Comparison of ENCODE assay signal across 18 cellular contexts in genomic region chr11:83711035-83711630, GRCh38.
DNase-seq lines count a peak whose midpoint lies in the region; ATAC-seq and TF ChIP-seq lines count a peak whose summit lies in the region.
"Had no signal": no experiment of that assay in that cellular context is flagged by ENCODE, and none has a peak within 500 bp of the region (broad histone marks: within the 10 kb centered on the region; RNA-seq: fewer than 3 reads in every experiment).

No MANE protein-coding gene starts in this region.

- no peak for TF ChIP-seq POLR2A in HCT116 (IDR thresholded peaks at IDR 0.05; ENCODE audit: borderline replicate concordance, extremely low read depth, insufficient read depth, insufficient read length)
- no peak for TF ChIP-seq POLR2A in erythroblast (IDR thresholded peaks at IDR 0.05; ENCODE audit: low read length)

- H3K4me3 Mint-ChIP-seq in Caco-2 (ENCODE audit: unreplicated experiment), result peak overlapping the region; percentile 34
- H3K4me3 Mint-ChIP-seq in WTC11, result no peak overlapping the region

- peak; percentile 91 for DNase-seq in Caco-2
- DNase-seq in HCT116 (ENCODE audit: low read depth, low spot score), result no peak
- DNase-seq in WTC11 (ENCODE audit: low spot score), result no peak
- DNase-seq in mesendoderm, result peak; percentile 75
- no peak for DNase-seq in 8988T
- DNase-seq in upper lobe of right lung, result no peak
- DNase-seq in erythroblast (lab: John Stamatoyannopoulos, UW), result no peak
- DNase-seq: AML-193, DMS53, MG63, NCI-H1092 treated with DMSO at 0.1 percent for 48 hours, NCI-H1694 treated with DMSO at 0.1 percent for 48 hours, NCI-H446, NCI-H748 treated with DMSO at 0.1 percent for 48 hours, Peyer's patch, SHP77 had no signal

- H3K27me3 Mint-ChIP-seq in Caco-2 (ENCODE audit: insufficient read depth, unreplicated experiment) (no peaks in the 10 kb centered on the region), WTC11 (ENCODE audit: low read depth) (no peaks in the 10 kb centered on the region)

- H3K18ac ChIP-seq in mesendoderm (ENCODE audit: low read length), result no peak overlapping the region

- no peak overlapping the region for H4K8ac ChIP-seq in mesendoderm (ENCODE audit: low read depth, low read length)

- TF ChIP-seq CTCF in Caco-2 (IDR thresholded peaks at IDR 0.05; ENCODE audit: insufficient read depth in 1 of 2, low read depth in 1 of 2, low read length in 1 of 2, severe bottlenecking in 1 of 2, unreplicated experiment in 1 of 2) (peak; percentile 58 to 74), HCT116 (IDR thresholded peaks at IDR 0.05 in 2 of 3, conservative IDR thresholded peaks at IDR 0.05 in 1 of 3; ENCODE audit: borderline replicate concordance in 1 of 3, insufficient read depth in 1 of 3, low read depth in 2 of 3, low read length in 2 of 3) (no peak), WTC11 (IDR thresholded peaks at IDR 0.05) (no peak), upper lobe of right lung (IDR thresholded peaks at IDR 0.05) (no peak)

- peaks cover 18% of the 10 kb centered on the region for H3K36me3 Mint-ChIP-seq in Caco-2 (ENCODE audit: insufficient read depth, unreplicated experiment)
- H3K36me3 Mint-ChIP-seq in WTC11, result peaks cover 5% of the 10 kb centered on the region

- H3K27ac Mint-ChIP-seq in Caco-2 (ENCODE audit: unreplicated experiment) (peak overlapping the region; percentile 91), WTC11 (no peak overlapping the region)

- no peaks in the 10 kb centered on the region for H4K20me1 ChIP-seq in HCT116 (ENCODE audit: insufficient read depth)

- no peaks in the 10 kb centered on the region for H3K36me3 ChIP-seq in Caco-2 (ENCODE audit: control insufficient read depth, insufficient read depth, low read length)
- no peaks in the 10 kb centered on the region for H3K36me3 ChIP-seq in HCT116 (ENCODE audit: control insufficient read depth in 1 of 2, insufficient read depth in 2 of 2, low read length in 2 of 2)
- H3K36me3 ChIP-seq in mesendoderm (ENCODE audit: control insufficient read depth, insufficient read depth, low read length), result no peaks in the 10 kb centered on the region
- no peaks in the 10 kb centered on the region for H3K36me3 ChIP-seq in upper lobe of right lung
- H3K36me3 ChIP-seq: MG63, Peyer's patch had no signal

- H2BK5ac ChIP-seq in mesendoderm (ENCODE audit: low read length), result no peak overlapping the region

- no peak overlapping the region for H3K56ac ChIP-seq in mesendoderm (ENCODE audit: low read length)

- no peak for TF ChIP-seq RAD21 in HCT116 (IDR thresholded peaks at IDR 0.05; ENCODE audit: low read depth)

- H2AK5ac ChIP-seq in mesendoderm (ENCODE audit: low read length), result no peak overlapping the region

- no peak overlapping the region for H3K4ac ChIP-seq in mesendoderm (ENCODE audit: low read depth, low read length)

- POLR2A ChIA-PET in Caco-2 (lab: Charles Lee) (interaction anchor here (0.6 to 1.3 kb wide), 5 partner anchors 13 to 425 kb away, joined by 3 to 9 read pairs (median 7); partner anchors contain the start of gene CCDC90B), HCT116 (lab: Charles Lee) (no interaction called here), WTC11 (lab: Charles Lee) (no interaction called here)

- H3K9me3 ChIP-seq in Caco-2 (no peaks in the 10 kb centered on the region), HCT116 (ENCODE audit: control insufficient read depth in 1 of 2, insufficient read depth in 1 of 2, low read depth in 1 of 2, low read length in 2 of 2) (no peaks in the 10 kb centered on the region), upper lobe of right lung (no peaks in the 10 kb centered on the region)
- H3K9me3 ChIP-seq: MG63, Peyer's patch had no signal

- no peak overlapping the region for H3K27ac ChIP-seq in HCT116 (ENCODE audit: low read depth, low read length)
- no peak overlapping the region for H3K27ac ChIP-seq in mesendoderm (ENCODE audit: low read depth, low read length)
- H3K27ac ChIP-seq in upper lobe of right lung, result no peak overlapping the region
- H3K27ac ChIP-seq: HL-60, Peyer's patch had no signal

- H3K27me3 ChIP-seq in Caco-2 (replicated peaks; ENCODE audit: control insufficient read depth, insufficient read depth, low read length) (no peaks in the 10 kb centered on the region), HCT116 (ENCODE audit: insufficient read depth, low read length) (peaks cover 12% of the 10 kb centered on the region; the same call in 1 of the 2 replicates), mesendoderm (ENCODE audit: insufficient read depth, low read length, poor library complexity) (no peaks in the 10 kb centered on the region), upper lobe of right lung (no peaks in the 10 kb centered on the region)
- H3K27me3 ChIP-seq: MG63, Peyer's patch had no signal

- no peaks in the 10 kb centered on the region for H3K9me2 ChIP-seq in HCT116 (ENCODE audit: insufficient read depth)

- H2AFZ ChIP-seq in HCT116 (ENCODE audit: low read depth, low read length, poor library complexity, severe bottlenecking), result no peak overlapping the region

- H3K23ac ChIP-seq in mesendoderm (ENCODE audit: low read length), result no peak overlapping the region

- H3K4me1 ChIP-seq in Caco-2, result peaks cover 71% of the 10 kb centered on the region
- no peaks in the 10 kb centered on the region for H3K4me1 ChIP-seq in HCT116 (ENCODE audit: control insufficient read depth in 1 of 2, insufficient read depth in 2 of 2, low read length in 2 of 2)
- peaks cover 4% of the 10 kb centered on the region for H3K4me1 ChIP-seq in mesendoderm (ENCODE audit: control insufficient read depth, low read depth, low read length)
- no peaks in the 10 kb centered on the region for H3K4me1 ChIP-seq in upper lobe of right lung
- H3K4me1 ChIP-seq: Peyer's patch had no signal

- peak; percentile 34; the same call in 1 of the 2 replicates for ATAC-seq in HCT116
- peak; percentile 75 for ATAC-seq in WTC11
- no peak for ATAC-seq in upper lobe of right lung
- no peak for ATAC-seq in GM18867 (IDR thresholded peaks at IDR 0.05; ENCODE audit: unreplicated experiment)

- no peak overlapping the region for H3K9ac ChIP-seq in HCT116 (ENCODE audit: low read length)
- no peak overlapping the region for H3K9ac ChIP-seq in mesendoderm (ENCODE audit: low read length)

- H3K79me2 ChIP-seq in HCT116 (ENCODE audit: insufficient read depth, low read length) (no peaks in the 10 kb centered on the region), mesendoderm (ENCODE audit: control insufficient read depth, insufficient read depth, low read length) (no peaks in the 10 kb centered on the region)

- no peak overlapping the region for H2BK120ac ChIP-seq in mesendoderm (ENCODE audit: low read depth, low read length)

- RAD21 ChIA-PET in HCT116 (lab: Charles Lee; ENCODE audit: low non-redundant PET in 1 of 2, low total read pairs in 2 of 2, uncharacterized antibody in 2 of 2, unreplicated experiment in 2 of 2), result no interaction called here

- H2BK15ac ChIP-seq in mesendoderm (replicated peaks; ENCODE audit: low read depth), result no peak overlapping the region

- H3K79me1 ChIP-seq in mesendoderm (ENCODE audit: low read length), result no peaks in the 10 kb centered on the region

- intact Hi-C loops in Caco-2 (cut with micrococcal nuclease; ENCODE audit: unreplicated experiment) (loop anchor here (1.0 to 10.0 kb wide), 9 partner anchors 13 to 636 kb away; partner anchors contain the start of genes CCDC90B and RAB30), HCT116 (cut with micrococcal nuclease) (no loop called here), upper lobe of right lung (cut with DNase I) (no loop called here)

- H4K5ac ChIP-seq in mesendoderm (ENCODE audit: low read length), result no peak overlapping the region

- H3K9me3 Mint-ChIP-seq in Caco-2 (ENCODE audit: unreplicated experiment) (peaks cover 30% of the 10 kb centered on the region), WTC11 (no peaks in the 10 kb centered on the region)

- no peak overlapping the region for H3K4me3 ChIP-seq in Caco-2 (ENCODE audit: low read depth, low read length)
- H3K4me3 ChIP-seq in HCT116 (replicated peaks in 1 of 2; ENCODE audit: low read depth in 1 of 2, low read length in 2 of 2), result no peak overlapping the region
- no peak overlapping the region for H3K4me3 ChIP-seq in mesendoderm (ENCODE audit: low read length)
- no peak overlapping the region for H3K4me3 ChIP-seq in upper lobe of right lung
- H3K4me3 ChIP-seq: MG63, Peyer's patch had no signal

- BruUV-seq in Caco-2 (replicated peaks; lab: Mats Ljungman, UMichigan) (no TSS peak), HCT116 (replicated peaks; lab: Mats Ljungman, UMichigan) (no TSS peak)

- WGBS in mesendoderm (ENCODE audit: extremely low coverage, insufficient coverage, low lambda C conversion rate), result no CpG with 5 or more reads among the region's 5 CpGs

- H3K4me2 ChIP-seq in HCT116 (ENCODE audit: low read length) (no peak overlapping the region), mesendoderm (ENCODE audit: low read length) (no peak overlapping the region)

- H3K4me1 Mint-ChIP-seq in Caco-2 (ENCODE audit: low read depth, unreplicated experiment) (peaks cover 68% of the 10 kb centered on the region), WTC11 (0 out of 2 replicates have a peak, but pooled peaks cover 4% of the 10 kb centered on the region)

- CTCF ChIA-PET in Caco-2 (lab: Charles Lee) (interaction anchor here (0.6 to 2.2 kb wide), 13 partner anchors 9 to 418 kb away, joined by 3 to 34 read pairs (median 5); no protein-coding TSS in a partner anchor), HCT116 (lab: Charles Lee) (no interaction called here), WTC11 (lab: Charles Lee) (interaction anchor here (0.5 to 1.1 kb wide), 4 partner anchors 10 to 418 kb away, joined by 3 read pairs; no protein-coding TSS in a partner anchor)

TF ChIP-seq in HCT116, 20 proteins besides CTCF, POLR2A, EP300 and RAD21 (continues in another document):
- no peak for TF ChIP-seq CBX3 (IDR thresholded peaks at IDR 0.05; ENCODE audit: low read depth)
- TF ChIP-seq TCF7L2 (IDR thresholded peaks at IDR 0.05; ENCODE audit: borderline replicate concordance, extremely low read depth, insufficient read depth, insufficient read length), result no peak
- TF ChIP-seq, protein P1, sequence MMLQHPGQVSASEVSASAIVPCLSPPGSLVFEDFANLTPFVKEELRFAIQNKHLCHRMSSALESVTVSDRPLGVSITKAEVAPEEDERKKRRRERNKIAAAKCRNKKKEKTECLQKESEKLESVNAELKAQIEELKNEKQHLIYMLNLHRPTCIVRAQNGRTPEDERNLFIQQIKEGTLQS (IDR thresholded peaks at IDR 0.05), result no peak
- no peak for TF ChIP-seq EZH2phosphoT487 (IDR thresholded peaks at IDR 0.05; ENCODE audit: borderline replicate concordance)

Comparison
In these comparisons a context has a peak if more than half of its experiments do, and no peak if none do; other contexts are left out.
1. DNase-seq: peak in Caco-2 (2 of 2) and mesendoderm (single experiment); none in HCT116 (single experiment), WTC11 (single experiment), 8988T (single experiment), upper lobe of right lung (single experiment) and erythroblast (0 of 2).
2. CTCF ChIP-seq: peak in Caco-2 (2 of 2); none in HCT116 (0 of 3), WTC11 (single experiment) and upper lobe of right lung (single experiment).
3. ATAC-seq: peak in HCT116 (single experiment) and WTC11 (single experiment); none in upper lobe of right lung (single experiment) and GM18867 (single experiment).